9 cellular contexts compared by ENCODE assay signal in the genomic region with DNA sequence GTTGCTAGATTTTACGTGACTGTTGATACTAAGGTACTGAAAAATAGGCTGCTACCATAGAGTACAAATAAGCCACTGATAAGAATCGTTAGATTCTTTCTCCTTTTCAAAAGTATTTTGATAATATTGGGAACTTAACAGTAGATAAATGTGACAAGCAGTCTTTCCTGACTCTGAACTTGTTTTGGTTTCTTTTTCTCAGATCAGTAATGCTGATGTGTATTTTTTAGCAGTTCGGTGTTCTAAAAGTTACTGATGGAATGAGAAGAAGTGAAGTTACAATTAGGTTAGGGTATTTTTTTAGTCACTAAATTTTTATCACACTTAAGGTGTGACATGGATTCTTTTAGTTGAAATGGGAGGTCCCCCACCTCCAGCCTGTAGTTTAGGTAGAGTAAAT. TPM values are rescaled to one million over a fixed set of nuclear protein-coding genes. Genes with fewer than 3 reads are reported as not detected.
A peak's percentile ranks its signal among the peaks of the same experiment; 100 is the strongest.
DNase-seq lines count a peak whose midpoint lies in the region; ATAC-seq and TF ChIP-seq lines count a peak whose summit lies in the region.
"Had no signal": no experiment of that assay in that cellular context is flagged by ENCODE, and none has a peak within 500 bp of the region (broad histone marks: within the 10 kb centered on the region; RNA-seq: fewer than 3 reads in every experiment).

No MANE protein-coding gene starts in this region.

- peaks cover 39% of the 10 kb centered on the region for H3K4me1 Mint-ChIP-seq in mesothelial cell of epicardium

- ATAC-seq in left cardiac atrium (no peak), body of pancreas (no peak), aorta (ENCODE audit: low FRiP score) (no peak), HG02759 (IDR thresholded peaks at IDR 0.05; ENCODE audit: unreplicated experiment) (no peak)

- peak overlapping the region; percentile 99 for H3K4me3 Mint-ChIP-seq in mesothelial cell of epicardium

- H3K9me3 ChIP-seq in left ventricle myocardium inferior (replicated peaks) (no peaks in the 10 kb centered on the region), body of pancreas (no peaks in the 10 kb centered on the region), aorta (ENCODE audit: control insufficient read depth, low read length) (no peaks in the 10 kb centered on the region)

- DNase-seq in left ventricle myocardium inferior (no peak), left cardiac atrium (no peak), body of pancreas (no peak), mesothelial cell of epicardium (ENCODE audit: low spot score in 2 of 2, unreplicated experiment in 2 of 2) (no peak), aorta (no peak), NCI-H1417 treated with DMSO at 0.1 percent for 48 hours (lab: John Stamatoyannopoulos, UW) (no peak), NCI-H524 treated with DMSO at 0.1 percent for 48 hours (lab: John Stamatoyannopoulos, UW) (no peak)
- DNase-seq: DMS53 had no signal

- WGBS in body of pancreas, 2 donors, result 0 to 1% methylated on average over 3 of the region's 3 CpGs
- WGBS in aorta, 2 donors, result 0% methylated on average over 3 of the region's 3 CpGs

- TF ChIP-seq CTCF in left ventricle myocardium inferior (IDR thresholded peaks at IDR 0.05; ENCODE audit: borderline replicate concordance), result no peak
- no peak for TF ChIP-seq CTCF in body of pancreas (IDR thresholded peaks at IDR 0.05)
- no peak for TF ChIP-seq CTCF in mesothelial cell of epicardium (IDR thresholded peaks at IDR 0.05; ENCODE audit: unreplicated experiment)

- H3K36me3 Mint-ChIP-seq in mesothelial cell of epicardium, result peaks cover 9% of the 10 kb centered on the region

- no peaks in the 10 kb centered on the region for H3K9me3 Mint-ChIP-seq in mesothelial cell of epicardium

- no peak for TF ChIP-seq POLR2A in body of pancreas (IDR thresholded peaks at IDR 0.05)

- H3K27ac ChIP-seq in left ventricle myocardium inferior (replicated peaks) (peak overlapping the region; percentile 100), body of pancreas (peak overlapping the region in 3 of 4 donors; percentile 99 to 100 (median 100)), aorta (ENCODE audit: low read depth in 1 of 2, low read length in 2 of 2) (no peak overlapping the region)

- intact Hi-C loops in left ventricle myocardium inferior (cut with micrococcal nuclease), result no loop called here
- intact Hi-C loops in left cardiac atrium (cut with DNase I), result loop anchor here in 1 of 2 donors (10.0 kb wide), 1 partner anchor 193 kb away; no protein-coding TSS in a partner anchor
- intact Hi-C loops in body of pancreas (cut with DNase I), result no loop called here
- intact Hi-C loops in aorta (cut with DNase I), result no loop called here

- H3K27ac Mint-ChIP-seq in mesothelial cell of epicardium, result peak overlapping the region; percentile 99

- H3K4me1 ChIP-seq in left ventricle myocardium inferior, result peaks cover 79% of the 10 kb centered on the region
- peaks cover 49% of the 10 kb centered on the region for H3K4me1 ChIP-seq in body of pancreas
- no peaks in the 10 kb centered on the region for H3K4me1 ChIP-seq in aorta (ENCODE audit: control insufficient read depth in 1 of 2, insufficient read depth in 2 of 2, low read length in 2 of 2)

- no peaks in the 10 kb centered on the region for H3K27me3 Mint-ChIP-seq in mesothelial cell of epicardium (ENCODE audit: low read depth)

- H3K27me3 ChIP-seq in left ventricle myocardium inferior (ENCODE audit: low read depth) (no peaks in the 10 kb centered on the region), body of pancreas (no peaks in the 10 kb centered on the region), aorta (ENCODE audit: control insufficient read depth in 1 of 2, insufficient read depth in 2 of 2, low read length in 1 of 2) (no peaks in the 10 kb centered on the region)

- H3K4me3 ChIP-seq in left ventricle myocardium inferior (peak overlapping the region; percentile 98), body of pancreas (peak overlapping the region in 1 of 2 donors; percentile 66), aorta (ENCODE audit: low read length in 2 of 2) (peak overlapping the region; percentile 80 to 90)

- H3K36me3 ChIP-seq in left ventricle myocardium inferior, result peaks cover 8% of the 10 kb centered on the region
- H3K36me3 ChIP-seq in body of pancreas (replicated peaks in 1 of 2; ENCODE audit: insufficient read depth in 1 of 2, low read depth in 2 of 2), result no peaks in the 10 kb centered on the region
- H3K36me3 ChIP-seq in aorta (ENCODE audit: control insufficient read depth in 1 of 2, insufficient read depth in 2 of 2, low read length in 1 of 2), result no peaks in the 10 kb centered on the region

RNA-seq across cellular contexts. Expression of a gene that starts 2.2 kb away (rescaled TPM):
- 33.4 TPM for total RNA-seq in left ventricle myocardium inferior
- total RNA-seq in left cardiac atrium, result 10 to 100 TPM; 26.6 to 39.4 TPM
- total RNA-seq in body of pancreas, result 10 to 100 TPM; 31.1 to 63.0 TPM
- 100 to 101 TPM (median 101 TPM) in 3 replicates for total RNA-seq in mesothelial cell of epicardium
- total RNA-seq in aorta, result 10 to 100 TPM; 62.9 to 65.8 TPM
- polyA plus RNA-seq in aorta, result 10 to 100 TPM; 11.9 to 45.2 TPM

Comparison
In these comparisons a context has a peak if more than half of its experiments do, and no peak if none do; other contexts are left out.
1. H3K27ac ChIP-seq: peak in left ventricle myocardium inferior (single experiment) and body of pancreas (3 of 4); none in aorta (0 of 2).